ENCODE assay signal across 9 cellular contexts in genomic region chr4:52982246-52982950, GRCh38.
DNase-seq lines count a peak whose midpoint lies in the region; ATAC-seq, FAIRE-seq and TF ChIP-seq lines count a peak whose summit lies in the region.
"Had no signal": no experiment of that assay in that cellular context is flagged by ENCODE, and none has a peak within 500 bp of the region (broad histone marks: within the 10 kb centered on the region; RNA-seq: fewer than 3 reads in every experiment).

No MANE protein-coding gene starts in this region.

- no peaks in the 10 kb centered on the region for H3K36me3 ChIP-seq in K562 (ENCODE audit: control insufficient read depth, insufficient read depth, low read length)
- no peaks in the 10 kb centered on the region for H3K36me3 ChIP-seq in kidney (ENCODE audit: control insufficient read depth in 1 of 2, insufficient read depth in 2 of 2, low read length in 2 of 2)
- H3K36me3 ChIP-seq: BLaER1 had no signal

- no peak overlapping the region for H3K27ac Mint-ChIP-seq in activated CD4-positive, alpha-beta T cell treated with anti-CD3 and anti-CD28 coated beads, Interleukin-2, amount 10 ng/mL, durations not matched to agents 7 days and 5 days

- H3K27me3 Mint-ChIP-seq in activated CD4-positive, alpha-beta T cell treated with anti-CD3 and anti-CD28 coated beads, Interleukin-2, amount 10 ng/mL, durations not matched to agents 7 days and 5 days, result no peaks in the 10 kb centered on the region

- H3K4me1 ChIP-seq in K562 (replicated peaks in 1 of 2; ENCODE audit: control insufficient read depth in 2 of 2, insufficient read depth in 2 of 2, low read length in 2 of 2) (no peaks in the 10 kb centered on the region), kidney (ENCODE audit: control insufficient read depth in 1 of 2, insufficient read depth in 1 of 2, low read depth in 1 of 2, low read length in 2 of 2) (peaks cover 5 to 8% of the 10 kb centered on the region in 2 donors)

- H3K9me3 ChIP-seq in K562 (replicated peaks; ENCODE audit: control insufficient read depth, insufficient read depth, low read depth, low read length) (no peaks in the 10 kb centered on the region), kidney (ENCODE audit: control insufficient read depth in 1 of 2, low read length in 2 of 2) (no peaks in the 10 kb centered on the region)
- H3K9me3 ChIP-seq: BLaER1 had no signal

- ATAC-seq in K562 (peak; percentile 86), HG02623 (IDR thresholded peaks at IDR 0.05; ENCODE audit: unreplicated experiment) (no peak), HG02642 (IDR thresholded peaks at IDR 0.05; ENCODE audit: poor library complexity, unreplicated experiment) (no peak)

- no peaks in the 10 kb centered on the region for H3K9me3 Mint-ChIP-seq in activated CD4-positive, alpha-beta T cell treated with anti-CD3 and anti-CD28 coated beads, Interleukin-2, amount 10 ng/mL, durations not matched to agents 7 days and 5 days

- CTCF ChIA-PET in K562 (lab: Yijun Ruan, JAX; ENCODE audit: low intra/inter-chr PET ratio), result interaction anchor here (0.7 to 3.4 kb wide), 6 partner anchors 16 to 608 kb away, joined by 3 to 58 read pairs (median 4); no protein-coding TSS in a partner anchor
- CTCF ChIA-PET in activated CD4-positive, alpha-beta T cell treated with anti-CD3 and anti-CD28 coated beads, Interleukin-2, amount 10 ng/mL, durations not matched to agents 7 days and 5 days (lab: Charles Lee), result interaction anchor here (1.3 to 1.7 kb wide), 5 partner anchors 9 to 606 kb away, joined by 3 to 6 read pairs (median 4); no protein-coding TSS in a partner anchor

- POLR2A ChIA-PET in K562 (lab: Yijun Ruan, JAX), result no interaction called here
- POLR2A ChIA-PET in activated CD4-positive, alpha-beta T cell treated with anti-CD3 and anti-CD28 coated beads, Interleukin-2, amount 10 ng/mL, durations not matched to agents 7 days and 5 days (lab: Charles Lee), result no interaction called here

- 6% methylated on average over 2 of the region's 2 CpGs for WGBS in K562 (ENCODE audit: insufficient coverage, low coverage, missing lambda C conversion rate)

- no peak overlapping the region for H3K4me3 ChIP-seq in K562
- H3K4me3 ChIP-seq in kidney (ENCODE audit: low read length in 2 of 2), result no peak overlapping the region
- H3K4me3 ChIP-seq: BLaER1 had no signal

- peak; percentile 72 to 82 for TF ChIP-seq RAD21 in K562 (CRISPR knock-in tag; conservative IDR thresholded peaks at IDR 0.05 in 1 of 2, IDR thresholded peaks at IDR 0.05 in 1 of 2)

- no peaks in the 10 kb centered on the region for H3K79me2 ChIP-seq in K562 (ENCODE audit: control insufficient read depth, insufficient read depth, low read length)

- intact Hi-C loops in K562 (cut with micrococcal nuclease) (loop anchor here (2.0 to 10.0 kb wide), 5 partner anchors 70 to 748 kb away; no protein-coding TSS in a partner anchor), kidney (cut with DNase I) (loop anchor here (5.0 kb wide), 1 partner anchor 435 kb away; no protein-coding TSS in a partner anchor)

- no peak overlapping the region for H3K4me3 Mint-ChIP-seq in activated CD4-positive, alpha-beta T cell treated with anti-CD3 and anti-CD28 coated beads, Interleukin-2, amount 10 ng/mL, durations not matched to agents 7 days and 5 days

- peak; percentile 63 for DNase-seq in NCI-H2171 treated with DMSO at 0.1 percent for 48 hours (lab: John Stamatoyannopoulos, UW)
- DNase-seq in NCI-H2171 (lab: John Stamatoyannopoulos, UW), result no peak
- peak; percentile 31 for DNase-seq in NCI-H2107 treated with DMSO at 0.1 percent for 48 hours (lab: John Stamatoyannopoulos, UW; ENCODE audit: unreplicated experiment)
- peak; percentile 18 to 31 (median 22) for DNase-seq in K562 (ENCODE audit: extremely low read depth in 1 of 4, low spot score in 3 of 4)
- no peak for DNase-seq in kidney
- DNase-seq in activated CD4-positive, alpha-beta T cell treated with anti-CD3 and anti-CD28 coated beads, Interleukin-2, amount 10 ng/mL, durations not matched to agents 7 days and 5 days, result no peak

- H3K27me3 ChIP-seq in K562 (ENCODE audit: control insufficient read depth in 2 of 2, insufficient read depth in 2 of 2, low read length in 2 of 2), result no peaks in the 10 kb centered on the region
- H3K27me3 ChIP-seq: BLaER1 had no signal

- TF ChIP-seq POLR2A in K562 (conservative IDR thresholded peaks at IDR 0.05), result no peak

- H3K4me1 Mint-ChIP-seq in activated CD4-positive, alpha-beta T cell treated with anti-CD3 and anti-CD28 coated beads, Interleukin-2, amount 10 ng/mL, durations not matched to agents 7 days and 5 days, result peaks cover 4% of the 10 kb centered on the region

- no peaks in the 10 kb centered on the region for H3K36me3 Mint-ChIP-seq in activated CD4-positive, alpha-beta T cell treated with anti-CD3 and anti-CD28 coated beads, Interleukin-2, amount 10 ng/mL, durations not matched to agents 7 days and 5 days (ENCODE audit: low read depth)

- TF ChIP-seq EP300 in K562 (IDR thresholded peaks at IDR 0.05; ENCODE audit: low read length), result no peak

- in situ Hi-C loops in K562 (cut with MboI), result loop anchor here (5.0 to 10.0 kb wide), 2 partner anchors 435 to 608 kb away; no protein-coding TSS in a partner anchor

- FAIRE-seq in K562 (lab: Jason Lieb, UNC) (peak; percentile 77), kidney (lab: Jason Lieb, UNC) (peak; percentile 69)

- TF ChIP-seq CTCF in K562 (IDR thresholded peaks at IDR 0.05 in 2 of 3, conservative IDR thresholded peaks at IDR 0.05 in 1 of 3; ENCODE audit: insufficient read depth in 2 of 3, low read depth in 1 of 3, low read length in 3 of 3) (peak; percentile 41 to 66 (median 56); a peak in 4 of 6 replicates), kidney (IDR thresholded peaks at IDR 0.05; ENCODE audit: borderline replicate concordance, extremely low read depth, insufficient read depth) (peak; percentile 64)

- H3K27ac ChIP-seq in K562 (ENCODE audit: extremely low read depth, low read depth, low read length) (no peak overlapping the region), kidney (ENCODE audit: low read depth in 2 of 2, low read length in 2 of 2) (no peak overlapping the region)
- H3K27ac ChIP-seq: BLaER1 had no signal

- no TSS peak for BruUV-seq in K562 (replicated peaks; lab: Mats Ljungman, UMichigan)

- H3K9ac ChIP-seq in K562 (ENCODE audit: insufficient read depth in 1 of 2, low read depth in 2 of 2, low read length in 2 of 2), result no peak overlapping the region
- H3K9ac ChIP-seq in kidney (ENCODE audit: low read length in 2 of 2), result no peak overlapping the region
- H3K9ac ChIP-seq: BLaER1 had no signal

- no peaks in the 10 kb centered on the region for H3K9me1 ChIP-seq in K562 (ENCODE audit: control insufficient read depth, insufficient read depth, low read length)

- no peak overlapping the region for H2AFZ ChIP-seq in K562 (ENCODE audit: low read depth, low read length)

- H4K20me1 ChIP-seq in K562 (replicated peaks; ENCODE audit: control insufficient read depth, insufficient read depth, low read length), result no peaks in the 10 kb centered on the region
- H4K20me1 ChIP-seq: BLaER1 had no signal

- no peak overlapping the region for H3K4me2 ChIP-seq in K562 (ENCODE audit: insufficient read depth, low read length)
- H3K4me2 ChIP-seq: BLaER1 had no signal

TF ChIP-seq in K562, 482 proteins besides CTCF, POLR2A, EP300 and RAD21:
- TF ChIP-seq CEBPB (tag; IDR thresholded peaks at IDR 0.05) (0 out of 2 replicates have a peak, but pooled peaks have one; percentile 8), CBX3 (IDR thresholded peaks at IDR 0.05; ENCODE audit: borderline replicate concordance in 1 of 2, low read length in 2 of 2) (no peak), FOXK2 (conservative IDR thresholded peaks at IDR 0.05 in 1 of 2, IDR thresholded peaks at IDR 0.05 in 1 of 2; ENCODE audit: low read depth in 2 of 2) (peak in 1 of 2 experiments; percentile 51; a peak in 2 of 4 replicates), DEAF1 (CRISPR knock-in tag; IDR thresholded peaks at IDR 0.05) (peak; percentile 71)
- TF ChIP-seq, protein P1, sequence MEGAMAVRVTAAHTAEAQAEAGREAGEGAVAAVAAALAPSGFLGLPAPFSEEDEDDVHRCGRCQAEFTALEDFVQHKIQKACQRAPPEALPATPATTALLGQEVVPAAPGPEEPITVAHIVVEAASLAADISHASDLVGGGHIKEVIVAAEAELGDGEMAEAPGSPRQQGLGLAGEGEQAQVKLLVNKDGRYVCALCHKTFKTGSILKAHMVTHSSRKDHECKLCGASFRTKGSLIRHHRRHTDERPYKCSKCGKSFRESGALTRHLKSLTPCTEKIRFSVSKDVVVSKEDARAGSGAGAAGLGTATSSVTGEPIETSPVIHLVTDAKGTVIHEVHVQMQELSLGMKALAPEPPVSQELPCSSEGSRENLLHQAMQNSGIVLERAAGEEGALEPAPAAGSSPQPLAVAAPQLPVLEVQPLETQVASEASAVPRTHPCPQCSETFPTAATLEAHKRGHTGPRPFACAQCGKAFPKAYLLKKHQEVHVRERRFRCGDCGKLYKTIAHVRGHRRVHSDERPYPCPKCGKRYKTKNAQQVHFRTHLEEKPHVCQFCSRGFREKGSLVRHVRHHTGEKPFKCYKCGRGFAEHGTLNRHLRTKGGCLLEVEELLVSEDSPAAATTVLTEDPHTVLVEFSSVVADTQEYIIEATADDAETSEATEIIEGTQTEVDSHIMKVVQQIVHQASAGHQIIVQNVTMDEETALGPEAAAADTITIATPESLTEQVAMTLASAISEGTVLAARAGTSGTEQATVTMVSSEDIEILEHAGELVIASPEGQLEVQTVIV (CRISPR knock-in tag; IDR thresholded peaks at IDR 0.05; ENCODE audit: borderline replicate concordance), result no peak

Comparison
In these comparisons a context has a peak if more than half of its experiments do, and no peak if none do; other contexts are left out.
1. DNase-seq: peak in NCI-H2171 treated with DMSO at 0.1 percent for 48 hours (single experiment), NCI-H2107 treated with DMSO at 0.1 percent for 48 hours (single experiment) and K562 (4 of 4); none in NCI-H2171 (single experiment), kidney (single experiment) and activated CD4-positive, alpha-beta T cell treated with anti-CD3 and anti-CD28 coated beads, Interleukin-2, amount 10 ng/mL, durations not matched to agents 7 days and 5 days (single experiment).